Comparison of ENCODE assay signal across 37 cellular contexts in the genomic region with DNA sequence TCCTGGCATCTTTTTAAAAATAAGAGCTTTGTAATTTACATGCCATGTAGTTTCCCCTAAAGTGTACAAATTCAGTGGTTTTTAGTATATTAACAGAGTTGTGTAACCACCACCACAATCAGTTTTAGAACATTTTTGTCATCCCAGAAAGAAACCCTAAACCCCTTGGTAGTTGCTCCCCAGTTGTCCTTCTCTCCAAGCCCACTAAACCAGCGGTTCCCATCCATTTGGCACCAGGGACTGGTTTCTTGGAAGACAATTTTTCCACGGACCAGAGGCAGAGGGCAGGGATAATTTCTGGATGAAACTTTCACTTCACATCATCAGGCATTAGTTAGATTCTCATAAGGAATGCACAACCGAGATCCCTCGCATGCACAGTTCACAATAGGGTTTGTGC. TPM values are rescaled to one million over a fixed set of nuclear protein-coding genes. Genes with fewer than 3 reads are reported as not detected.
"Had no signal": no experiment of that assay in that cellular context is flagged by ENCODE, and none has a peak within 500 bp of the region (broad histone marks: within the 10 kb centered on the region; RNA-seq: fewer than 3 reads in every experiment).

No MANE protein-coding gene starts in this region.

- H3K4me1 ChIP-seq: right lobe of liver had no signal

- ATAC-seq: natural killer cell, right lobe of liver had no signal

- H3K9me3 Mint-ChIP-seq: activated CD4-positive, alpha-beta memory T cell treated with anti-CD3 and anti-CD28 coated beads for 36 hours; activated CD4-positive, alpha-beta T cell treated with anti-CD3 and anti-CD28 coated beads, Interleukin-2, amount 10 ng/mL, durations not matched to agents 24 days and 14 days; activated T-helper 1 cell treated with anti-CD3 and anti-CD28 coated beads, Interleukin-12 subunit alpha, Interleukin-12 subunit beta, Interleukin-2, Interleukin-4 antibody, amounts not matched to agents 30 ng/mL and 10 ng/mL and 1 ng/mL, durations not matched to agents 14 hours and 24 hours and 36 hours; immature natural killer cell; memory B cell; natural killer cell; stimulated activated naive CD8-positive, alpha-beta T cell treated with anti-CD3 and anti-CD28 coated beads, Interleukin-15, Interleukin-2, amounts not matched to agents 100 ng/mL and 50 ng/mL, for 24 hours had no signal

- H3K27me3 Mint-ChIP-seq: activated CD4-positive, alpha-beta memory T cell treated with anti-CD3 and anti-CD28 coated beads for 36 hours; activated CD4-positive, alpha-beta T cell treated with anti-CD3 and anti-CD28 coated beads, Interleukin-2, amount 10 ng/mL, durations not matched to agents 24 days and 14 days; memory B cell; stimulated activated naive CD8-positive, alpha-beta T cell treated with anti-CD3 and anti-CD28 coated beads, Interleukin-15, Interleukin-2, amounts not matched to agents 100 ng/mL and 50 ng/mL, for 24 hours had no signal

- H3K9me3 ChIP-seq: right lobe of liver, thoracic aorta had no signal

- DNase-seq: activated CD4-positive, alpha-beta memory T cell treated with anti-CD3 and anti-CD28 coated beads for 36 hours; activated CD4-positive, alpha-beta T cell treated with anti-CD3 and anti-CD28 coated beads, Interleukin-2, amount 10 ng/mL, durations not matched to agents 24 days and 14 days; activated CD4-positive, CD25-positive, alpha-beta regulatory T cell treated with anti-CD3 and anti-CD28 coated beads, Interleukin-2, amount 50 U/mL, for 72 hours; activated CD8-positive, alpha-beta memory T cell treated with anti-CD3 and anti-CD28 coated beads, Interleukin-2, amount 50 U/mL, for 4 hours; activated gamma-delta T cell treated with Interleukin-2 at 50 U/mL for 16 hours; activated naive CD4-positive, alpha-beta T cell treated with anti-CD3 and anti-CD28 coated beads, Interleukin-2, amount 50 U/mL, for 16 hours; activated T-cell treated with anti-CD3 and anti-CD28 coated beads, Interleukin-2, amount 50 U/mL, for 1 hour; amygdala; caudate nucleus; dermis blood vessel endothelial cell; effector CD4-positive, alpha-beta T cell; foreskin fibroblast; hypothalamus; immature natural killer cell; midbrain; natural killer cell; right lobe of liver; stimulated activated CD4-positive, alpha-beta T cell treated with anti-CD3 and anti-CD28 coated beads, Interleukin-12 subunit alpha, Interleukin-12 subunit beta, amount 100 ng/mL, for 4 hours; stimulated activated CD4-positive, alpha-beta T cell treated with anti-CD3 and anti-CD28 coated beads, Interleukin-4, amount 100 ng/mL, for 1 hour; T-helper 2 cell; trophoblast cell had no signal

- H3K4me3 Mint-ChIP-seq: activated CD4-positive, alpha-beta memory T cell treated with anti-CD3 and anti-CD28 coated beads for 36 hours; activated CD4-positive, alpha-beta T cell treated with anti-CD3 and anti-CD28 coated beads, Interleukin-2, amount 10 ng/mL, durations not matched to agents 24 days and 14 days; activated T-helper 1 cell treated with anti-CD3 and anti-CD28 coated beads, Interleukin-12 subunit alpha, Interleukin-12 subunit beta, Interleukin-2, Interleukin-4 antibody, amounts not matched to agents 30 ng/mL and 10 ng/mL and 1 ng/mL, durations not matched to agents 14 hours and 24 hours and 36 hours; immature natural killer cell; memory B cell; natural killer cell; stimulated activated naive CD8-positive, alpha-beta T cell treated with anti-CD3 and anti-CD28 coated beads, Interleukin-15, Interleukin-2, amounts not matched to agents 100 ng/mL and 50 ng/mL, for 24 hours had no signal

- FAIRE-seq: endometrium, urothelium cell line had no signal

- H3K27ac ChIP-seq: right lobe of liver, skin epidermis, thoracic aorta had no signal

- H3K27ac Mint-ChIP-seq: activated CD4-positive, alpha-beta memory T cell treated with anti-CD3 and anti-CD28 coated beads for 36 hours; activated T-helper 1 cell treated with anti-CD3 and anti-CD28 coated beads, Interleukin-12 subunit alpha, Interleukin-12 subunit beta, Interleukin-2, Interleukin-4 antibody, amounts not matched to agents 30 ng/mL and 10 ng/mL and 1 ng/mL, durations not matched to agents 14 hours and 24 hours and 36 hours; memory B cell; stimulated activated naive CD8-positive, alpha-beta T cell treated with anti-CD3 and anti-CD28 coated beads, Interleukin-15, Interleukin-2, amounts not matched to agents 100 ng/mL and 50 ng/mL, for 24 hours had no signal

- H3K4me3 ChIP-seq: right lobe of liver, skin epidermis, thoracic aorta had no signal

- H3K27me3 ChIP-seq: right lobe of liver had no signal

RNA-seq across cellular contexts. Expression of gene GSTT4, which starts 28.5 kb away (rescaled TPM):
- total RNA-seq: activated CD4-positive, alpha-beta memory T cell treated with anti-CD3 and anti-CD28 coated beads for 36 hours; activated CD4-positive, alpha-beta T cell treated with anti-CD3 and anti-CD28 coated beads, Interleukin-2, amount 10 ng/mL, durations not matched to agents 24 days and 14 days; activated CD8-positive, alpha-beta memory T cell treated with anti-CD3 and anti-CD28 coated beads for 36 hours; activated T-helper 1 cell treated with anti-CD3 and anti-CD28 coated beads, Interleukin-12 subunit alpha, Interleukin-12 subunit beta, Interleukin-2, Interleukin-4 antibody, amounts not matched to agents 30 ng/mL and 10 ng/mL and 1 ng/mL, durations not matched to agents 14 hours and 24 hours and 36 hours; dermis blood vessel endothelial cell; epithelial cell of proximal tubule; fibroblast of lung; kidney epithelial cell; lower leg skin; natural killer cell; osteoblast; posterior vena cava; renal cortical epithelial cell; right lobe of liver; subcutaneous adipose tissue; thoracic aorta had no signal
- polyA plus RNA-seq: fibroblast of lung, immature natural killer cell had no signal

RNA-seq across cellular contexts. Expression of gene GSTT2, which starts 53.8 kb away (rescaled TPM):
- total RNA-seq: activated CD4-positive, alpha-beta memory T cell treated with anti-CD3 and anti-CD28 coated beads for 36 hours; activated CD8-positive, alpha-beta memory T cell treated with anti-CD3 and anti-CD28 coated beads for 36 hours; activated T-helper 1 cell treated with anti-CD3 and anti-CD28 coated beads, Interleukin-12 subunit alpha, Interleukin-12 subunit beta, Interleukin-2, Interleukin-4 antibody, amounts not matched to agents 30 ng/mL and 10 ng/mL and 1 ng/mL, durations not matched to agents 14 hours and 24 hours and 36 hours; dermis blood vessel endothelial cell; epithelial cell of proximal tubule; natural killer cell; subcutaneous adipose tissue; thoracic aorta had no signal
- polyA plus RNA-seq: immature natural killer cell had no signal
